8 cellular contexts compared by ENCODE assay signal in genomic region chr2:111119847-111120252, GRCh38. TPM values are rescaled to one million over a fixed set of nuclear protein-coding genes. Genes with fewer than 3 reads are reported as not detected.
A peak's percentile ranks its signal among the peaks of the same experiment; 100 is the strongest.
DNase-seq lines count a peak whose midpoint lies in the region; ATAC-seq and TF ChIP-seq lines count a peak whose summit lies in the region.

No MANE protein-coding gene starts in this region.

- POLR2A ChIA-PET in OCI-LY7 (lab: Charles Lee) = interaction anchor here (1.3 to 2.4 kb wide), 4 partner anchors 11 to 441 kb away, joined by 3 to 12 read pairs (median 5); no protein-coding TSS in a partner anchor

- no peaks in the 10 kb centered on the region for H3K9me3 Mint-ChIP-seq in endodermal cell

- H3K79me2 ChIP-seq in OCI-LY7 (ENCODE audit: insufficient read depth, low read depth, low read length) (peaks cover 37% of the 10 kb centered on the region), osteoblast (ENCODE audit: insufficient read depth, low read length) (no peaks in the 10 kb centered on the region)

- peaks cover 41% of the 10 kb centered on the region for H3K27me3 ChIP-seq in endodermal cell (ENCODE audit: control insufficient read depth, insufficient read depth, low read length, poor library complexity, severe bottlenecking)
- peaks cover 41% of the 10 kb centered on the region for H3K27me3 ChIP-seq in osteoblast (ENCODE audit: insufficient read depth, low read length)

- ATAC-seq in GM18909 (IDR thresholded peaks at IDR 0.05; ENCODE audit: poor library complexity, unreplicated experiment) (no peak), HG03432 (IDR thresholded peaks at IDR 0.05; ENCODE audit: unreplicated experiment) (no peak)

- peaks cover 44% of the 10 kb centered on the region for H3K27me3 Mint-ChIP-seq in endodermal cell (ENCODE audit: insufficient read depth)

- no peak overlapping the region for H3K9ac ChIP-seq in endodermal cell (ENCODE audit: extremely low read depth, low read length, poor library complexity, severe bottlenecking)

- in situ Hi-C loops in GM13977 (cut with MboI; ENCODE audit: low pct_unique_long_range_greater_than_20kb, low sequenced_read_pairs, unreplicated experiment) = loop anchor here (10.0 to 25.0 kb wide), 2 partner anchors 295 to 592 kb away; no protein-coding TSS in a partner anchor

- H2AFZ ChIP-seq in OCI-LY7 (ENCODE audit: low read length) = peak overlapping the region; percentile 45; the same call in 1 of the 2 replicates
- peak overlapping the region; percentile 40 for H2AFZ ChIP-seq in osteoblast (ENCODE audit: low read length)

- CTCF ChIA-PET in OCI-LY7 (lab: Charles Lee; ENCODE audit: unreplicated experiment) = no interaction called here

- H3K4me3 Mint-ChIP-seq in endodermal cell = peak overlapping the region; percentile 86

- no peak for TF ChIP-seq CTCF in GM13977 (IDR thresholded peaks at IDR 0.05; ENCODE audit: extremely low read depth, insufficient read depth, missing control alignments)
- TF ChIP-seq CTCF in OCI-LY7 (conservative IDR thresholded peaks at IDR 0.05; ENCODE audit: low read length) = no peak
- no peak for TF ChIP-seq CTCF in endodermal cell (conservative IDR thresholded peaks at IDR 0.05)
- TF ChIP-seq CTCF in osteoblast (IDR thresholded peaks at IDR 0.05; ENCODE audit: extremely low read depth, low read depth, low read length) = no peak

- peak overlapping the region; percentile 98 for H3K4me2 ChIP-seq in OCI-LY7 (ENCODE audit: low read length)
- H3K4me2 ChIP-seq in osteoblast (ENCODE audit: insufficient read depth, low read length) = peak overlapping the region; percentile 75

- H3K27ac Mint-ChIP-seq in endodermal cell = no peak overlapping the region

- no peaks in the 10 kb centered on the region for H3K9me3 ChIP-seq in OCI-LY7 (ENCODE audit: low read length)
- no peaks in the 10 kb centered on the region for H3K9me3 ChIP-seq in endodermal cell (ENCODE audit: control insufficient read depth, low read length)
- H3K9me3 ChIP-seq in osteoblast (ENCODE audit: low read depth, low read length) = no peaks in the 10 kb centered on the region

- no peaks in the 10 kb centered on the region for H3K9me2 ChIP-seq in OCI-LY7 (ENCODE audit: insufficient read depth, low read length)

- peaks cover 19% of the 10 kb centered on the region for H3K4me1 Mint-ChIP-seq in endodermal cell

- BruUV-seq in OCI-LY7 (replicated peaks; lab: Mats Ljungman, UMichigan) = no TSS peak

- H3K36me3 Mint-ChIP-seq in endodermal cell (ENCODE audit: low read depth) = peaks cover 12% of the 10 kb centered on the region

- DNase-seq in GM13977 (ENCODE audit: low spot score) = peak; percentile 42
- no peak for DNase-seq in OCI-LY7 (ENCODE audit: low spot score)
- DNase-seq in endodermal cell = no peak
- peak; percentile 35 for DNase-seq in osteoblast (ENCODE audit: insufficient read length, low spot score, missing footprints)
- no peak for DNase-seq in effector CD4-positive, alpha-beta T cell
- no peak for DNase-seq in D341Med (ENCODE audit: low spot score)

- peaks cover 21% of the 10 kb centered on the region for H4K20me1 ChIP-seq in OCI-LY7 (ENCODE audit: insufficient read depth, low read length)
- H4K20me1 ChIP-seq in osteoblast (ENCODE audit: insufficient read depth, low read length) = no peaks in the 10 kb centered on the region

- 1 to 2% methylated on average over 16 to 26 of the region's 26 CpGs for WGBS in endodermal cell (ENCODE audit: insufficient coverage in 1 of 2, insufficient read length in 1 of 2), 2 experiments

- H3K4me1 ChIP-seq in OCI-LY7 (ENCODE audit: insufficient read depth, low read length, poor library complexity, severe bottlenecking) (peaks cover 48% of the 10 kb centered on the region), endodermal cell (ENCODE audit: control insufficient read depth, insufficient read depth, low read length) (peaks cover 3% of the 10 kb centered on the region), osteoblast (ENCODE audit: insufficient read depth, low read length) (peaks cover 12% of the 10 kb centered on the region)

- intact Hi-C loops in OCI-LY7 (cut with micrococcal nuclease; ENCODE audit: unreplicated experiment) = loop anchor here (1.0 to 10.0 kb wide), 8 partner anchors 83 to 585 kb away; partner anchors contain the start of gene BUB1

- H3K4me3 ChIP-seq in OCI-LY7 (ENCODE audit: low read depth, low read length, poor library complexity, severe bottlenecking) = peak overlapping the region; percentile 96
- H3K4me3 ChIP-seq in endodermal cell (ENCODE audit: low read length) = peak overlapping the region; percentile 79
- H3K4me3 ChIP-seq in osteoblast (ENCODE audit: insufficient read depth, low read length) = peak overlapping the region; percentile 87

- H3K36me3 ChIP-seq in OCI-LY7 (ENCODE audit: insufficient read depth, low read length) (peaks cover 29% of the 10 kb centered on the region), endodermal cell (ENCODE audit: control insufficient read depth, insufficient read depth, low read length) (peaks cover 10% of the 10 kb centered on the region), osteoblast (ENCODE audit: insufficient read depth, low read length) (no peaks in the 10 kb centered on the region)

- H3K27ac ChIP-seq in OCI-LY7 (ENCODE audit: low read depth, low read length, poor library complexity, severe bottlenecking) (peak overlapping the region; percentile 75), endodermal cell (ENCODE audit: low read depth, low read length) (no peak overlapping the region), osteoblast (ENCODE audit: low read depth, low read length) (no peak overlapping the region)

RNA-seq across cellular contexts. Expression of gene BCL2L11, which starts 0.9 kb away (rescaled TPM):
- total RNA-seq in OCI-LY7 (2014; rRNA removed; shearing (Covaris generic)) = 10.9 and 16.0 TPM in 2 replicates
- total RNA-seq in OCI-LY7 (2022) (20.3 and 21.2 TPM in 2 replicates), endodermal cell (10 to 100 TPM; 16.7 to 21.0 TPM), osteoblast (8.0 and 11.5 TPM in 2 replicates)
- polyA plus RNA-seq in endodermal cell (2013, experiment 1 of 2) = 18.3 TPM
- 21.4 TPM for polyA plus RNA-seq in endodermal cell (2013, experiment 2 of 2)

Comparison
In these comparisons a context has a peak if more than half of its experiments do, and no peak if none do; other contexts are left out.
1. DNase-seq: peak in GM13977 (single experiment) and osteoblast (single experiment); none in OCI-LY7 (single experiment), endodermal cell (single experiment), effector CD4-positive, alpha-beta T cell (single experiment) and D341Med (single experiment).
2. Peak in every context shown above with its lines, with median percentiles within 50 percentile points of each other: H3K4me3 ChIP-seq.